ENCODE assay signal across 1 cellular context in the genomic region with DNA sequence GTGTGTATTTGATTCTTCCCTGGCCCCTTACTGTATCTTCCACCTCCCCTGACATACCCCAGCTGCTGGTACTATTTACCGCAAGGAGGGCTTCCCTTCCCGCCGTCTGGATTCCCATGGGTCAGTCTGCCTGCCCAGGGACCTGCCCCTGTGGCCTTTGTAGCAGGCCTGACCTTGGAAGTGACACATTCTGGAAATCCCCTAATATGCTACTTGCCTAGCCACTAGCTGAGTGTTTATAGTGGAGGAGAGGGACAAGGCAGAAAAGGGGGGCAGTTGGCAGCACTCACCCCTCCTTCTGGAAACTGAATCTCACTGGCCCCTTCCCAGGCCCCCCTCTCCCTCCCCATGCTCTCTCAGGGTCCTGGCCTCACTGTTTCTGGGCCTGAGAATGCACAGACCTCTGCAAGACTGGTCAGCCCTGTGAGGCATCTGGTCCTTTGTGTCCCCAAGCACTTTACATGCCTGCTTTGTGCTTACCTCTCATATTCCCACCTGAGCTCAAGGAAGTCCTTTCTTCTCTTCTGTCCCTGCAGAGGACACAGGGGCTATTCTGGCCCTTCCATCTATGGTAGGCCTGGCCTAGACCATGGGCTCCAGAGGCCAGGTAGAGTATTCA.
A peak's percentile ranks its signal among the peaks of the same experiment; 100 is the strongest.
TF ChIP-seq lines count a peak whose summit lies in the region.

No MANE protein-coding gene starts in this region.

TF ChIP-seq in GM12878, 131 proteins besides CTCF, POLR2A, EP300 and RAD21:
- TF ChIP-seq RCOR1 (conservative IDR thresholded peaks at IDR 0.05; ENCODE audit: low read depth, low read length) (no peak), NR2F1 (conservative IDR thresholded peaks at IDR 0.05) (peak; percentile 62; the same call in 1 of the 2 replicates)
